Comparison of ENCODE assay signal across 19 cellular contexts in the genomic region with DNA sequence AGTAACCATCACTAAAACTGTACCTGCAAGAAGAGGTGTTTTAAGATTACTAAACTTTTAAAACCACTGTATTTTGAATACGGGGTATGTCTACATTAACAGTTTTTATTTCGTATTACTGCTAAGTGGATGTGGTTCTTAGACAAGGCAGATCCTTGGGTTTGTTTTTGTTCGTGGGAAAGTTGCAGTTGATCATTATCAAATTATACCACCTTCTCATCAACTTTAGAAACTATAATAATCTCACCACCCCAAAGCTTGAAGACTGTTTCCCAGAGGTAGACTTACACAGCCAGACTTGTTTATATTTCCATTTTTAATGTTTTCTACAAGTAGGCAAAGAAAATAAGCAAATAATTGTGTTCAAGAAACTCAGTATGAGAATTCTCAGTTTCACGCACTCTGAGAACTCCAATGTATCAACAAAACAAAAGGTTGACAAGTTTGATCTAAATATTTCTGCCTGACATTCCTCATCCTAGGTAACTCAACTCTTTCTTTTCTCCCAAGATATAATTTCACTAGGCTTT. TPM values are rescaled to one million over a fixed set of nuclear protein-coding genes. Genes with fewer than 3 reads are reported as not detected.
DNase-seq lines count a peak whose midpoint lies in the region; ATAC-seq, FAIRE-seq and TF ChIP-seq lines count a peak whose summit lies in the region.
"Had no signal": no experiment of that assay in that cellular context is flagged by ENCODE, and none has a peak within 500 bp of the region (broad histone marks: within the 10 kb centered on the region; RNA-seq: fewer than 3 reads in every experiment).

No MANE protein-coding gene starts in this region.

- SMC1A ChIA-PET in GM12878 (lab: Charles Lee; ENCODE audit: uncharacterized antibody, unreplicated experiment) = interaction anchor here (0.7 to 6.8 kb wide), 6 partner anchors 12 to 171 kb away, joined by 3 to 53 read pairs (median 5); no protein-coding TSS in a partner anchor

- H2BK5ac ChIP-seq in H9 (ENCODE audit: insufficient read length, low read length) = no peak overlapping the region

- no peak for DNase-seq in Calu3
- DNase-seq in H9 = no peak
- DNase-seq in GM12878 (ENCODE audit: low read depth, low spot score) = peak; percentile 45
- DNase-seq in neural progenitor cell (ENCODE audit: low spot score) = no peak
- no peak for DNase-seq in NCI-H748 treated with DMSO at 0.1 percent for 48 hours (lab: John Stamatoyannopoulos, UW)
- DNase-seq in NCI-H1105 treated with DMSO at 0.1 percent for 48 hours (lab: John Stamatoyannopoulos, UW) = no peak
- DNase-seq in ovary = no peak
- no peak for DNase-seq in NCI-H526 (lab: John Stamatoyannopoulos, UW)
- DNase-seq: C1 segment of cervical spinal cord, DMS153, EL, HCEC 1CT, MV-4-11, NCI-H1436 treated with DMSO at 0.1 percent for 48 hours, NCI-H2081, NCI-H524 treated with DMSO at 0.1 percent for 48 hours, OCI-M1, T-helper 1 cell had no signal

- intact Hi-C loops in Calu3 (cut with micrococcal nuclease; ENCODE audit: unreplicated experiment) (no loop called here), GM12878 (cut with micrococcal nuclease; ENCODE audit: unreplicated experiment) (loop anchor here (5.0 kb wide), 1 partner anchor 162 kb away; no protein-coding TSS in a partner anchor), ovary (cut with DNase I) (no loop called here)

- no peak overlapping the region for H2BK120ac ChIP-seq in H9 (ENCODE audit: low read depth, low read length, poor library complexity, severe bottlenecking)

- peaks cover 34% of the 10 kb centered on the region for H3K36me3 Mint-ChIP-seq in Calu3 (ENCODE audit: insufficient read depth, unreplicated experiment)
- peaks cover 0 to 13% (median 6%) of the 10 kb centered on the region in 3 experiments; a peak in 6 of 7 replicates for H3K36me3 Mint-ChIP-seq in H9 (ENCODE audit: insufficient read depth in 1 of 3, low read depth in 3 of 3)
- H3K36me3 Mint-ChIP-seq in neural progenitor cell = peaks cover 17% of the 10 kb centered on the region

- ATAC-seq in GM12878 = peak; percentile 9; the same call in 2 of the 3 replicates

- H3K14ac ChIP-seq in H9 (ENCODE audit: insufficient read depth, low read length) = no peak overlapping the region

- FAIRE-seq in GM12878 (lab: Jason Lieb, UNC) = peak; percentile 69

- H3K4me2 ChIP-seq in H9 (ENCODE audit: insufficient read depth, insufficient read length, low read length) = no peak overlapping the region
- peak overlapping the region; percentile 28; the same call in 1 of the 2 replicates for H3K4me2 ChIP-seq in GM12878 (ENCODE audit: control insufficient read depth, insufficient read depth)
- no peak overlapping the region for H3K4me2 ChIP-seq in neural progenitor cell

- no peak overlapping the region for H3K23ac ChIP-seq in H9 (ENCODE audit: insufficient read length, low read depth, low read length)

- TF ChIP-seq EP300 in GM12878 (IDR thresholded peaks at IDR 0.05; ENCODE audit: borderline replicate concordance in 1 of 2, control insufficient read depth in 1 of 2, low read depth in 2 of 2, low read length in 2 of 2) (no peak), ovary (IDR thresholded peaks at IDR 0.05) (no peak)

- no CpG with 5 or more reads among the region's 4 CpGs for WGBS in H9 (ENCODE audit: extremely low coverage, insufficient read length, low lambda C conversion rate)
- 61% methylated on average over 4 of the region's 4 CpGs for WGBS in GM12878 (ENCODE audit: insufficient coverage, insufficient replicate concordance, low lambda C conversion rate, missing lambda C conversion rate)
- 85 to 90% (median 90%) methylated on average over 4 of the region's 4 CpGs for WGBS in ovary, 3 donors

- in situ Hi-C loops in GM12878 (cut with MboI) = no loop called here

- TF ChIP-seq RAD21 in GM12878 (IDR thresholded peaks at IDR 0.05; ENCODE audit: insufficient read depth, low read depth, low read length) = no peak

- CTCF ChIA-PET in Calu3 (lab: Charles Lee) (no interaction called here), GM12878 (lab: Yijun Ruan, JAX) (interaction anchor here (0.5 to 1.7 kb wide), 10 partner anchors 19 to 334 kb away, joined by 3 to 13 read pairs (median 4); a partner anchor contains a TSS)

- H2BK12ac ChIP-seq in H9 (ENCODE audit: insufficient read length, low read depth, low read length) = no peak overlapping the region

- H2AFZ ChIP-seq in H9 (ENCODE audit: low read length) (no peak overlapping the region), GM12878 (ENCODE audit: control insufficient read depth, low read depth, low read length) (no peak overlapping the region), neural progenitor cell (replicated peaks) (no peak overlapping the region)

- H4K20me1 ChIP-seq in H9 (ENCODE audit: control insufficient read depth, insufficient read depth, insufficient read length) (no peaks in the 10 kb centered on the region), GM12878 (ENCODE audit: control insufficient read depth, insufficient read depth) (no peaks in the 10 kb centered on the region), neural progenitor cell (ENCODE audit: low read depth) (peaks cover 100% of the 10 kb centered on the region)

- TF ChIP-seq POLR2A in GM12878 (IDR thresholded peaks at IDR 0.05; ENCODE audit: low read depth, low read length) (no peak), ovary (IDR thresholded peaks at IDR 0.05) (no peak)

- peaks cover 49% of the 10 kb centered on the region for H3K79me2 ChIP-seq in H9 (ENCODE audit: insufficient read depth, low read length)
- H3K79me2 ChIP-seq in GM12878 (ENCODE audit: control insufficient read depth, insufficient read depth, low read length) = peaks cover 88% of the 10 kb centered on the region
- H3K79me2 ChIP-seq in neural progenitor cell (ENCODE audit: low read depth) = peaks cover 100% of the 10 kb centered on the region

- no peaks in the 10 kb centered on the region for H3K23me2 ChIP-seq in H9 (ENCODE audit: insufficient read length, low read depth, low read length, poor library complexity, severe bottlenecking)

- H3K9ac ChIP-seq in H9 (ENCODE audit: extremely low read depth, insufficient read length, low read length) (no peak overlapping the region), GM12878 (ENCODE audit: control insufficient read depth, insufficient read depth, low read length) (no peak overlapping the region), neural progenitor cell (no peak overlapping the region)

- no peak overlapping the region for H2BK15ac ChIP-seq in H9 (ENCODE audit: low read depth, low read length)

- H3K4me3 ChIP-seq in GM12878 (no peak overlapping the region; the same call in 1 of the 2 replicates), neural progenitor cell (no peak overlapping the region), ovary (no peak overlapping the region)

- no peak overlapping the region for H3K18ac ChIP-seq in H9 (ENCODE audit: insufficient read length, low read depth, low read length)

- H3K9me3 ChIP-seq in H9 (ENCODE audit: control insufficient read depth, low read depth, low read length) (no peaks in the 10 kb centered on the region), GM12878 (replicated peaks; ENCODE audit: control insufficient read depth, insufficient read depth, low read length) (no peaks in the 10 kb centered on the region), neural progenitor cell (ENCODE audit: low read depth) (no peaks in the 10 kb centered on the region), ovary (no peaks in the 10 kb centered on the region)

- POLR2A ChIA-PET in GM12878 (lab: Charles Lee) = interaction anchor here (0.6 to 1.8 kb wide), 6 partner anchors 10 to 82 kb away, joined by 3 to 6 read pairs (median 4); no protein-coding TSS in a partner anchor

- H3K4me3 Mint-ChIP-seq in Calu3 (ENCODE audit: low read depth, unreplicated experiment) = no peak overlapping the region
- H3K4me3 Mint-ChIP-seq in H9 = no peak overlapping the region
- no peak overlapping the region for H3K4me3 Mint-ChIP-seq in neural progenitor cell
- H3K4me3 Mint-ChIP-seq: IgD-negative memory B cell had no signal

- H3K27me3 Mint-ChIP-seq in Calu3 (ENCODE audit: unreplicated experiment) (no peaks in the 10 kb centered on the region), H9 (ENCODE audit: low read depth) (no peaks in the 10 kb centered on the region), neural progenitor cell (ENCODE audit: insufficient read depth, low read depth) (no peaks in the 10 kb centered on the region)

- H3K4ac ChIP-seq in H9 (ENCODE audit: low read depth, low read length) = no peak overlapping the region

- H3K27ac ChIP-seq in H9 (ENCODE audit: insufficient read length, low read depth, low read length) = no peak overlapping the region
- H3K27ac ChIP-seq in GM12878 (ENCODE audit: control insufficient read depth, insufficient read depth) = peak overlapping the region; percentile 51; the same call in 1 of the 2 replicates
- no peak overlapping the region for H3K27ac ChIP-seq in neural progenitor cell
- no peak overlapping the region for H3K27ac ChIP-seq in ovary

- H3T11ph ChIP-seq in H9 (ENCODE audit: low read length) = no peak overlapping the region

- H3K27ac Mint-ChIP-seq in Calu3 (ENCODE audit: unreplicated experiment) (peak overlapping the region; percentile 19), H9 (peak overlapping the region in 2 of 3 experiments; percentile 83 to 91; a peak in 5 of 7 replicates), neural progenitor cell (peak overlapping the region; percentile 92)
- H3K27ac Mint-ChIP-seq: IgD-negative memory B cell had no signal

- H3K4me1 ChIP-seq in H9 (ENCODE audit: insufficient read depth, low read length) (peaks cover 4% of the 10 kb centered on the region; the same call in 1 of the 2 replicates), GM12878 (ENCODE audit: control insufficient read depth, insufficient read depth, low read length) (peaks cover 7% of the 10 kb centered on the region; the same call in 1 of the 2 replicates), neural progenitor cell (peaks cover 10% of the 10 kb centered on the region), ovary (ENCODE audit: insufficient read depth) (no peaks in the 10 kb centered on the region)

- H3K36me3 ChIP-seq in GM12878 (ENCODE audit: control insufficient read depth in 2 of 2, insufficient read depth in 2 of 2, low read length in 1 of 2) (peaks cover 0 to 2% of the 10 kb centered on the region in 2 experiments; a peak in 3 of 4 replicates), neural progenitor cell (peaks cover 6% of the 10 kb centered on the region), ovary (no peaks in the 10 kb centered on the region)

- RAD21 ChIA-PET in GM12878 (lab: Charles Lee; ENCODE audit: unreplicated experiment) = interaction anchor here (1.1 to 3.0 kb wide), 7 partner anchors 9 to 112 kb away, joined by 3 to 11 read pairs (median 6); no protein-coding TSS in a partner anchor

- BruUV-seq in Calu3 (replicated peaks; lab: Mats Ljungman, UMichigan) (no TSS peak), GM12878 (replicated peaks; lab: Mats Ljungman, UMichigan) (TSS peak; percentile 32)

- H3K4me1 Mint-ChIP-seq in Calu3 (ENCODE audit: low read depth, unreplicated experiment) (peaks cover 47% of the 10 kb centered on the region), H9 (peaks cover 49 to 54% of the 10 kb centered on the region in 2 experiments), neural progenitor cell (peaks cover 28% of the 10 kb centered on the region)
- H3K4me1 Mint-ChIP-seq: IgD-negative memory B cell had no signal

- no peak overlapping the region for H4K8ac ChIP-seq in H9 (replicated peaks; ENCODE audit: insufficient read length, low read depth, low read length)

- no peak overlapping the region for H4K91ac ChIP-seq in H9 (ENCODE audit: insufficient read length, low read depth, low read length)

- no peaks in the 10 kb centered on the region for H3K27me3 ChIP-seq in H9 (ENCODE audit: insufficient read depth, low read length)
- no peaks in the 10 kb centered on the region for H3K27me3 ChIP-seq in GM12878 (replicated peaks in 1 of 2; ENCODE audit: control insufficient read depth in 2 of 2, insufficient read depth in 2 of 2, low read length in 1 of 2)
- H3K27me3 ChIP-seq in neural progenitor cell = no peaks in the 10 kb centered on the region
- H3K27me3 ChIP-seq in ovary = no peaks in the 10 kb centered on the region

- no peak overlapping the region for H4K5ac ChIP-seq in H9 (ENCODE audit: insufficient read length, low read depth, low read length)

- H3K9me3 Mint-ChIP-seq in Calu3 (ENCODE audit: low read depth, unreplicated experiment) (no peaks in the 10 kb centered on the region), H9 (no peaks in the 10 kb centered on the region), neural progenitor cell (no peaks in the 10 kb centered on the region)
- H3K9me3 Mint-ChIP-seq: IgD-negative memory B cell had no signal

- H3F3A ChIP-seq in neural progenitor cell (ENCODE audit: low read depth) = peaks cover 6% of the 10 kb centered on the region

- H3K56ac ChIP-seq in H9 (ENCODE audit: insufficient read length, low read depth, low read length) = no peak overlapping the region

- no peak overlapping the region for H2AK5ac ChIP-seq in H9 (ENCODE audit: insufficient read length, low read length)

- TF ChIP-seq CTCF in Calu3 (IDR thresholded peaks at IDR 0.05; ENCODE audit: unreplicated experiment) (no peak), H9 (conservative IDR thresholded peaks at IDR 0.05) (no peak), GM12878 (IDR thresholded peaks at IDR 0.05 in 2 of 3, conservative IDR thresholded peaks at IDR 0.05 in 1 of 3; ENCODE audit: control insufficient read depth in 2 of 3, extremely low read depth in 1 of 3, insufficient read depth in 1 of 3, low read depth in 3 of 3, low read length in 3 of 3) (no peak), neural progenitor cell (IDR thresholded peaks at IDR 0.05) (no peak), ovary (IDR thresholded peaks at IDR 0.05) (no peak)

- no peak overlapping the region for H2BK20ac ChIP-seq in H9 (ENCODE audit: low read depth, low read length, poor library complexity, severe bottlenecking)

- peaks cover 10% of the 10 kb centered on the region for H3K79me1 ChIP-seq in H9 (ENCODE audit: insufficient read depth, low read depth, low read length, poor library complexity, severe bottlenecking)

RNA-seq across cellular contexts. Expression of a gene that starts 36.1 kb away (rescaled TPM):
- total RNA-seq in Calu3 (2022) (111 and 114 TPM in 2 replicates), H9 (2021) (180 and 197 TPM in 2 replicates), GM12878 (2014; rRNA removed) (30.8 and 38.9 TPM in 2 replicates), GM12878 (2014; rRNA removed; fragmentation: Illumina TruSeq; extraction: Trizol) (56.8 and 62.3 TPM in 2 replicates), GM12878 (2021) (48.5 and 49.7 TPM in 2 replicates), neural progenitor cell (ENCODE audit: low replicate concordance) (172 and 242 TPM in 2 replicates), ovary (1 to 10 TPM in 1 of 7 donors, under 1 TPM in 4, not detected in 2; 0.23 to 1.3 (median 0.50) TPM)
- 193 and 204 TPM in 2 replicates for total RNA-seq in GM12878 (2013; cell fraction: nucleolus; rRNA removed)
- polyA plus RNA-seq in GM12878 (2011; ENCODE audit: low read depth) = 12.8 TPM
- polyA plus RNA-seq in GM12878 (2011; rRNA removed) (43.3 and 63.1 TPM in 2 replicates), GM12878 (2014; fragmentation: Illumina TruSeq; extraction: Trizol) (61.2 and 76.6 TPM in 2 replicates), GM12878 (2014; fragmentation: Nextera tagmentation; extraction: Ambion mirVana) (1 to 10 TPM; 4.6 to 4.7 TPM), GM12878 (2014; rRNA removed) (41.4 and 43.1 TPM in 2 replicates), GM12878 (2016; fragmentation: Nextera tagmentation; extraction: Ambion mirVana) (10 to 100 TPM; 15.0 to 16.0 TPM), ovary (under 1 TPM; 0.20 to 0.40 TPM)
- polyA plus RNA-seq in GM12878 (2011; cell fraction: cytosol; rRNA removed) = 31.7 and 32.1 TPM in 2 replicates
- 35.0 and 45.2 TPM in 2 replicates for polyA plus RNA-seq in GM12878 (2011; cell fraction: nucleus; rRNA removed)
- polyA plus RNA-seq in GM12878 (2012) = 23.1 and 32.9 TPM in 2 replicates
- polyA minus RNA-seq in GM12878 (2011; rRNA and poly(A)+ RNA removed) = 42.1 and 55.8 TPM in 2 replicates
- polyA minus RNA-seq in GM12878 (2011; cell fraction: cytosol; rRNA and poly(A)+ RNA removed) = 22.2 and 26.1 TPM in 2 replicates
- 25.8 and 44.7 TPM in 2 replicates for polyA minus RNA-seq in GM12878 (2011; cell fraction: nucleus; rRNA and poly(A)+ RNA removed)

Comparison
In these comparisons a context has a peak if more than half of its experiments do, and no peak if none do; other contexts are left out.
1. H3K27ac Mint-ChIP-seq: peak in every context shown above with its lines; median percentile 92 in neural progenitor cell; 87 in H9; 19 in Calu3.
2. RNA of a gene that starts 36.1 kb away (total RNA-seq): 172 to 242 TPM in neural progenitor cell, 180 to 197 TPM in H9, 111 to 114 TPM in Calu3 and 30.8 to 204 TPM in GM12878; 0.23 to 1.3 TPM in ovary; every median in the first group is over 10 times any median in the second.